In the genomic region with DNA sequence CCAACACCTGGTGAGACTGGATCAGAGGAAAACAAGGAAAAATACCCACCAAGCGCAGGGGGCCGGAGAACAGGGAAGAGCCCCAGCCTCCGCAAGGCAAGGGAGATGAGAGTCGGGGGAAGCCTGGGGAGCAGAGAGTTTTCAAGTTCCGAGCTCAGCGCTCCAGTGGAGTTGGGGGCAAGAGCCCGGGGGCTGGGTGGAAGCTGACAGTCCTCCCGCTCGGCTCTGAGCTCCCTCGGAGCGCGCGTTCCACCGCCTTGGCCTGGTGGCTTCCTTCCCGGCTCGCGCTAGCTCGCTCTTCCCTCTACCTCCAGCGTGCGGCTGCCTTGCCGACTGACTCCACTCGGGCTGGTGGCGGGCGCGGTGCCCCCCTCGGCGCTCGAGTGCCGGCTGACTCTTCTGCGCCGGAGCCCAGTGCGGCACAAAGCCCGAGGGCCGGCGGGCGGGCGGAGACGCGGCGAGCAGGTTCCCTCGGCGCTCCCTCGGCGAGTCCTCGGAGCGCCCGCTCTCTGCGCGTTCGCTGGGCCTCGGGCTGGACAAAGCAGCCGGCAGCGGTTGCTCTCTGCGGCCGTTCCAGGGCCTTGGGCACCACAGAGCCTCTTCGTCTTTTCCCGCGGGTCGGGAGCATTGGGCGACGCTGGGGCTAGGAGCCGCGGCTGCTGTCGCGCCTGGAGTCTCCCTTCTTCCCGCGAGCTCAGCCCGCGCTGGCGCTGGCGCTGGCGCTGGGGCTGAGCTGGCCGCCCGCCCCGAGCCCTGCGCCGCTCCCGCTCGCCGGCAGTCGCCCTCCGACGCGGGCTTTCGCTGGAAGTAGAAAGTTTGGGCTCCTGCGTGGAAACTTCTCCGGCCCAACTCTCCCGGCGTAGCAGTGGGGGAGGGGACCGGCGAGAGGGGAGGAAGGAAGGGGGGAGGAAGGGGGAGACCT, we compare ENCODE assay signal across 8 cellular contexts. TPM values are rescaled to one million over a fixed set of nuclear protein-coding genes. Genes with fewer than 3 reads are reported as not detected.
A peak's percentile ranks its signal among the peaks of the same experiment; 100 is the strongest.
DNase-seq lines count a peak whose midpoint lies in the region; ATAC-seq and TF ChIP-seq lines count a peak whose summit lies in the region.

No MANE protein-coding gene starts in this region.

- no peaks in the 10 kb centered on the region for H3K9me1 ChIP-seq in IMR-90 (ENCODE audit: insufficient read depth, low read length)

- no peak overlapping the region for H2BK5ac ChIP-seq in IMR-90 (ENCODE audit: low read depth, low read length, poor library complexity, severe bottlenecking)

- peaks cover 15% of the 10 kb centered on the region for H4K20me1 ChIP-seq in IMR-90 (ENCODE audit: insufficient read depth, low read length)

- H3K56ac ChIP-seq in IMR-90 (ENCODE audit: extremely low read depth, insufficient read depth, low read length), result no peak overlapping the region

- H2BK15ac ChIP-seq in IMR-90 (ENCODE audit: low read depth, low read length), result no peak overlapping the region

- no peak overlapping the region for H2AK9ac ChIP-seq in IMR-90 (replicated peaks; ENCODE audit: low read depth, low read length, poor library complexity)

- H3K27ac ChIP-seq in IMR-90 (ENCODE audit: insufficient read depth, low read length) (no peak overlapping the region), left ventricle myocardium inferior (replicated peaks) (no peak overlapping the region), sigmoid colon (no peak overlapping the region)

- H3K36me3 ChIP-seq in IMR-90 (ENCODE audit: control insufficient read depth, insufficient read depth, low read length) (no peaks in the 10 kb centered on the region), left ventricle myocardium inferior (no peaks in the 10 kb centered on the region), sigmoid colon (no peaks in the 10 kb centered on the region)

- H4K91ac ChIP-seq in IMR-90 (ENCODE audit: insufficient read depth, low read depth, low read length), result no peak overlapping the region

- TF ChIP-seq EP300 in sigmoid colon (IDR thresholded peaks at IDR 0.05), result no peak

- H2BK120ac ChIP-seq in IMR-90 (ENCODE audit: low read depth, low read length), result no peak overlapping the region

- no peak overlapping the region for H2BK20ac ChIP-seq in IMR-90 (ENCODE audit: low read depth, low read length)

- H3K27me3 ChIP-seq in IMR-90 (ENCODE audit: control insufficient read depth, insufficient read depth, low read length) (peaks cover 99% of the 10 kb centered on the region), left ventricle myocardium inferior (ENCODE audit: low read depth) (peaks cover 100% of the 10 kb centered on the region), sigmoid colon (peaks cover 94 to 100% (median 100%) of the 10 kb centered on the region in 3 donors)

- H3K4ac ChIP-seq in IMR-90 (ENCODE audit: low read depth, low read length), result no peak overlapping the region

- no peak overlapping the region for H4K5ac ChIP-seq in IMR-90 (ENCODE audit: low read depth, low read length)

- H3K23ac ChIP-seq in IMR-90 (ENCODE audit: low read depth, low read length), result no peak overlapping the region

- peak overlapping the region; percentile 69 for H3K4me2 ChIP-seq in IMR-90 (ENCODE audit: low read depth, low read length)

- H2AK5ac ChIP-seq in IMR-90 (ENCODE audit: low read depth, low read length), result no peak overlapping the region

- no peak overlapping the region for H3K18ac ChIP-seq in IMR-90 (ENCODE audit: low read depth, low read length)

- TF ChIP-seq POLR2A in IMR-90 (IDR thresholded peaks at IDR 0.05; ENCODE audit: low read depth, low read length), result no peak
- no peak for TF ChIP-seq POLR2A in sigmoid colon (IDR thresholded peaks at IDR 0.05)

- dilution Hi-C loops in IMR-90 (cut with HindIII; ENCODE audit: low sequenced_read_pairs, unreplicated experiment), result no loop called here

- H3K4me3 ChIP-seq in IMR-90 (ENCODE audit: insufficient read depth, low read depth, low read length) (peak overlapping the region; percentile 33), left ventricle myocardium inferior (peak overlapping the region; percentile 66), sigmoid colon (peak overlapping the region in 3 of 4 donors; percentile 9 to 44 (median 43))

- no peak overlapping the region for H3K14ac ChIP-seq in IMR-90 (replicated peaks; ENCODE audit: low read depth, low read length)

- H4K8ac ChIP-seq in IMR-90 (ENCODE audit: low read depth in 2 of 2, low read length in 2 of 2), result no peak overlapping the region

- H3K9ac ChIP-seq in IMR-90 (ENCODE audit: low read depth, low read length), result no peak overlapping the region

- peak overlapping the region; percentile 84 for H2AFZ ChIP-seq in IMR-90 (replicated peaks; ENCODE audit: low read length, poor library complexity)

- H3K4me1 ChIP-seq in IMR-90 (ENCODE audit: control insufficient read depth, insufficient read depth, low read length) (no peaks in the 10 kb centered on the region; the same call in 1 of the 2 replicates), left ventricle myocardium inferior (peaks cover 73% of the 10 kb centered on the region), sigmoid colon (peaks cover 0 to 72% (median 70%) of the 10 kb centered on the region in 4 donors)

- CTCF ChIA-PET in IMR-90 (lab: Yijun Ruan, JAX), result no interaction called here

- TF ChIP-seq CTCF in IMR-90 (conservative IDR thresholded peaks at IDR 0.05; ENCODE audit: low read depth, low read length) (no peak), left ventricle myocardium inferior (IDR thresholded peaks at IDR 0.05; ENCODE audit: borderline replicate concordance) (no peak), sigmoid colon (IDR thresholded peaks at IDR 0.05) (no peak)

- no peak for TF ChIP-seq RAD21 in IMR-90 (IDR thresholded peaks at IDR 0.05; ENCODE audit: low read length)

- POLR2A ChIA-PET in IMR-90 (lab: Charles Lee; ENCODE audit: unreplicated experiment), result no interaction called here

- H3K79me1 ChIP-seq in IMR-90 (ENCODE audit: low read depth in 1 of 2, low read length in 2 of 2), result no peaks in the 10 kb centered on the region

- in situ Hi-C loops in Caki2 (cut with HindIII; ENCODE audit: low pct_unique_long_range_greater_than_20kb, low sequenced_read_pairs) (no loop called here), IMR-90 (cut with MboI; ENCODE audit: low sequenced_read_pairs) (no loop called here)

- intact Hi-C loops in IMR-90 (cut with micrococcal nuclease), result no loop called here
- intact Hi-C loops in left ventricle myocardium inferior (cut with micrococcal nuclease), result no loop called here
- intact Hi-C loops in sigmoid colon (cut with DNase I), result no loop called here

- H3K9me3 ChIP-seq in IMR-90 (ENCODE audit: control insufficient read depth, insufficient read depth, low read length) (peaks cover 8% of the 10 kb centered on the region), left ventricle myocardium inferior (replicated peaks) (no peaks in the 10 kb centered on the region), sigmoid colon (no peaks in the 10 kb centered on the region)

- BruUV-seq in IMR-90 (replicated peaks; lab: Mats Ljungman, UMichigan), result no TSS peak

- DNase-seq in Caki2 (ENCODE audit: low read depth) (peak; percentile 46), IMR-90 (peak; percentile 28), left ventricle myocardium inferior (no peak), sigmoid colon (peak; percentile 61), kidney glomerular epithelial cell (lab: John Stamatoyannopoulos, UW) (no peak)
- DNase-seq in activated T-cell treated with anti-CD3 and anti-CD28 coated beads, Interleukin-2, amount 50 U/mL, for 48 hours, result peak; percentile 41 to 54

- WGBS in IMR-90 (ENCODE audit: extremely low coverage in 2 of 2, insufficient read length in 1 of 2), 2 experiments, result 0% methylated on average over 8 of the region's 91 CpGs; no CpG with 5 or more reads in 1 of the 2 experiments
- 2% methylated on average over 91 of the region's 91 CpGs for WGBS in sigmoid colon, 2 donors

- ATAC-seq in IMR-90 (ENCODE audit: low read depth) (peak; percentile 70), GM21381 (IDR thresholded peaks at IDR 0.05; ENCODE audit: unreplicated experiment) (no peak), GM21526 (IDR thresholded peaks at IDR 0.05; ENCODE audit: low FRiP score, unreplicated experiment) (no peak)

TF ChIP-seq in IMR-90, 13 proteins besides CTCF, POLR2A, EP300 and RAD21:
- no peak for TF ChIP-seq BHLHE40 (IDR thresholded peaks at IDR 0.05; ENCODE audit: low read depth, low read length)
- no peak for TF ChIP-seq NFE2L2 (IDR thresholded peaks at IDR 0.05; ENCODE audit: low read depth, low read length)
- TF ChIP-seq MAFK (IDR thresholded peaks at IDR 0.05; ENCODE audit: low read depth, low read length), result no peak
- no peak for TF ChIP-seq MAZ (IDR thresholded peaks at IDR 0.05; ENCODE audit: borderline replicate concordance, low read depth, low read length)
- no peak for TF ChIP-seq RCOR1 (IDR thresholded peaks at IDR 0.05; ENCODE audit: insufficient replicate concordance, low read length)
- TF ChIP-seq RFX5 (IDR thresholded peaks at IDR 0.05; ENCODE audit: low read depth, low read length), result no peak
- TF ChIP-seq, protein P1, sequence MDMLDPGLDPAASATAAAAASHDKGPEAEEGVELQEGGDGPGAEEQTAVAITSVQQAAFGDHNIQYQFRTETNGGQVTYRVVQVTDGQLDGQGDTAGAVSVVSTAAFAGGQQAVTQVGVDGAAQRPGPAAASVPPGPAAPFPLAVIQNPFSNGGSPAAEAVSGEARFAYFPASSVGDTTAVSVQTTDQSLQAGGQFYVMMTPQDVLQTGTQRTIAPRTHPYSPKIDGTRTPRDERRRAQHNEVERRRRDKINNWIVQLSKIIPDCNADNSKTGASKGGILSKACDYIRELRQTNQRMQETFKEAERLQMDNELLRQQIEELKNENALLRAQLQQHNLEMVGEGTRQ (IDR thresholded peaks at IDR 0.05; ENCODE audit: low read depth, low read length), result no peak
TF ChIP-seq in IMR-90: peak in this region for 0.

RNA-seq across cellular contexts. Expression of a gene that starts 1.0 kb away (rescaled TPM):
- total RNA-seq in Caki2 (2014; rRNA removed; shearing (Covaris generic); ENCODE audit: low replicate concordance), result 0.27 and 4.7 TPM in 2 replicates
- total RNA-seq in IMR-90 (2012; rRNA removed) (not detected in 2 replicates), left ventricle myocardium inferior (not detected), sigmoid colon (not detected)
- polyA plus RNA-seq in IMR-90 (2012; rRNA removed) (not detected in 2 replicates), sigmoid colon (under 1 TPM in 2 of 3 donors, not detected in 1; 0.34 to 0.46 TPM)
- polyA plus RNA-seq in IMR-90 (2012; cell fraction: cytosol; rRNA removed), result not detected in 2 replicates
- polyA plus RNA-seq in IMR-90 (2012; cell fraction: nucleus; rRNA removed; ENCODE audit: low replicate concordance), result not detected in 2 replicates

Comparison
In these comparisons a context has a peak if more than half of its experiments do, and no peak if none do; other contexts are left out.
1. DNase-seq: peak in Caki2 (single experiment), IMR-90 (single experiment), activated T-cell treated with anti-CD3 and anti-CD28 coated beads, Interleukin-2, amount 50 U/mL, for 48 hours (2 of 2) and sigmoid colon (single experiment); none in left ventricle myocardium inferior (single experiment) and kidney glomerular epithelial cell (single experiment).
2. Peak in every context shown above with its lines, with median percentiles within 50 percentile points of each other: H3K4me3 ChIP-seq.